8 cellular contexts compared by ENCODE assay signal in genomic region chr2:69644506-69644979, GRCh38. TPM values are rescaled to one million over a fixed set of nuclear protein-coding genes. Genes with fewer than 3 reads are reported as not detected.
DNase-seq lines count a peak whose midpoint lies in the region; ATAC-seq, FAIRE-seq and TF ChIP-seq lines count a peak whose summit lies in the region.

No MANE protein-coding gene starts in this region.

- H3K4me3 Mint-ChIP-seq in WTC11 = peak overlapping the region; percentile 82

- no peak for ATAC-seq in WTC11
- ATAC-seq in GM19452 (IDR thresholded peaks at IDR 0.05; ENCODE audit: unreplicated experiment) = no peak
- ATAC-seq in GM21619 (IDR thresholded peaks at IDR 0.05; ENCODE audit: unreplicated experiment) = no peak

- H3K4me3 ChIP-seq in cardiac muscle cell = peak overlapping the region; percentile 98
- H3K4me3 ChIP-seq in skeletal muscle tissue (ENCODE audit: low read length in 3 of 3) = peak overlapping the region; percentile 95 to 97 (median 96)

- peaks cover 12% of the 10 kb centered on the region for H3K27me3 Mint-ChIP-seq in WTC11 (ENCODE audit: low read depth)

- peaks cover 46% of the 10 kb centered on the region for H3K4me1 Mint-ChIP-seq in WTC11

- peaks cover 6% of the 10 kb centered on the region for H3K9me3 Mint-ChIP-seq in WTC11

- no peak for FAIRE-seq in H54 (lab: Jason Lieb, UNC)

- H3K9me3 ChIP-seq in cardiac muscle cell (ENCODE audit: low read depth) (no peaks in the 10 kb centered on the region), skeletal muscle tissue (ENCODE audit: control insufficient read depth in 3 of 3, low read length in 3 of 3) (no peaks in the 10 kb centered on the region)

- H3K27ac ChIP-seq in cardiac muscle cell = peak overlapping the region; percentile 95
- peak overlapping the region; percentile 90 for H3K27ac ChIP-seq in skeletal muscle tissue (ENCODE audit: low read depth, low read length)

- H3K36me3 Mint-ChIP-seq in WTC11 = peaks cover 3% of the 10 kb centered on the region; the same call in 1 of the 2 replicates

- POLR2A ChIA-PET in WTC11 (lab: Charles Lee) = interaction anchor here (1.0 kb wide), 1 partner anchor 54 kb away, joined by 3 read pairs; no protein-coding TSS in a partner anchor

- H3K4me1 ChIP-seq in cardiac muscle cell (ENCODE audit: low read depth) = peaks cover 26% of the 10 kb centered on the region
- H3K4me1 ChIP-seq in skeletal muscle tissue (ENCODE audit: control insufficient read depth in 3 of 3, insufficient read depth in 3 of 3, low read length in 3 of 3) = peaks cover 28 to 36% (median 35%) of the 10 kb centered on the region in 3 donors

- TF ChIP-seq CTCF in WTC11 (IDR thresholded peaks at IDR 0.05) (no peak), cardiac muscle cell (IDR thresholded peaks at IDR 0.05; ENCODE audit: low read depth, low read length) (no peak)

- no peak overlapping the region for H3K27ac Mint-ChIP-seq in WTC11

- peak overlapping the region; percentile 88 to 95 (median 94) for H3K9ac ChIP-seq in skeletal muscle tissue (ENCODE audit: low read depth in 1 of 3, low read length in 3 of 3)

- H3K36me3 ChIP-seq in cardiac muscle cell = no peaks in the 10 kb centered on the region
- no peaks in the 10 kb centered on the region for H3K36me3 ChIP-seq in skeletal muscle tissue (ENCODE audit: control insufficient read depth in 3 of 3, insufficient read depth in 3 of 3, low read length in 3 of 3)

- CTCF ChIA-PET in WTC11 (lab: Charles Lee) = interaction anchor here (1.1 to 3.7 kb wide), 4 partner anchors 74 to 269 kb away, joined by 3 to 18 read pairs (median 9); no protein-coding TSS in a partner anchor

- intact Hi-C loops in posterior vena cava (cut with DNase I) = no loop called here

- DNase-seq in H54 (ENCODE audit: insufficient read length, low spot score) (no peak), WTC11 (ENCODE audit: low spot score) (no peak), cardiac muscle cell (ENCODE audit: low read depth in 1 of 2, low spot score in 1 of 2) (no peak), SIG-M5 (lab: John Stamatoyannopoulos, UW) (no peak), posterior vena cava (ENCODE audit: low spot score) (no peak)

- H3K27me3 ChIP-seq in cardiac muscle cell = no peaks in the 10 kb centered on the region
- no peaks in the 10 kb centered on the region for H3K27me3 ChIP-seq in skeletal muscle tissue (ENCODE audit: control insufficient read depth in 3 of 3, insufficient read depth in 3 of 3, low read length in 3 of 3)

- 0 out of 2 replicates have a peak, but pooled peaks have one; percentile 33 for TF ChIP-seq POLR2A in H54 (IDR thresholded peaks at IDR 0.05; ENCODE audit: low read depth, low read length)

TF ChIP-seq in WTC11, 78 proteins besides CTCF, POLR2A, EP300 and RAD21 (continues in another document):
- no peak for TF ChIP-seq ZSCAN18 (CRISPR knock-in tag; IDR thresholded peaks at IDR 0.05)
- TF ChIP-seq SP1 (CRISPR knock-in tag; conservative IDR thresholded peaks at IDR 0.05) = no peak
- TF ChIP-seq IRF2 (CRISPR knock-in tag; IDR thresholded peaks at IDR 0.05; ENCODE audit: borderline replicate concordance, low read depth) = no peak
- TF ChIP-seq ZNF671 (CRISPR knock-in tag; IDR thresholded peaks at IDR 0.05) = no peak
- no peak for TF ChIP-seq ZNF232 (CRISPR knock-in tag; IDR thresholded peaks at IDR 0.05)
- no peak for TF ChIP-seq TEAD4 (CRISPR knock-in tag; IDR thresholded peaks at IDR 0.05)
- no peak for TF ChIP-seq CDX4 (CRISPR knock-in tag; IDR thresholded peaks at IDR 0.05; ENCODE audit: borderline replicate concordance)
- TF ChIP-seq ATF2 (CRISPR knock-in tag; IDR thresholded peaks at IDR 0.05; ENCODE audit: borderline replicate concordance, low read depth) = no peak
- no peak for TF ChIP-seq GRHL2 (CRISPR knock-in tag; IDR thresholded peaks at IDR 0.05; ENCODE audit: insufficient replicate concordance, severe bottlenecking)
- TF ChIP-seq ZNF281 (CRISPR knock-in tag; IDR thresholded peaks at IDR 0.05) = no peak
- TF ChIP-seq TEAD1 (CRISPR knock-in tag; IDR thresholded peaks at IDR 0.05) = no peak
- TF ChIP-seq STAT6 (CRISPR knock-in tag; conservative IDR thresholded peaks at IDR 0.05; ENCODE audit: low read depth) = no peak

RNA-seq across cellular contexts. Expression of gene AAK1, which starts 1.0 kb away (rescaled TPM):
- total RNA-seq in WTC11 (2021) (32.3 to 35.7 TPM (median 35.6 TPM) in 3 replicates), cardiac muscle cell (47.4 and 50.0 TPM in 2 replicates), skeletal muscle tissue (17.7 TPM), posterior vena cava (10 to 100 TPM; 63.0 to 67.0 TPM)
- polyA plus RNA-seq in cardiac muscle cell = 50.3 and 57.2 TPM in 2 replicates
